Comparison of ENCODE assay signal across 22 cellular contexts in genomic region chr5:58085800-58086199, GRCh38.
DNase-seq lines count a peak whose midpoint lies in the region; ATAC-seq, FAIRE-seq and TF ChIP-seq lines count a peak whose summit lies in the region.
"Had no signal": no experiment of that assay in that cellular context is flagged by ENCODE, and none has a peak within 500 bp of the region (broad histone marks: within the 10 kb centered on the region; RNA-seq: fewer than 3 reads in every experiment).

No MANE protein-coding gene starts in this region.

- no peak overlapping the region for H2AFZ ChIP-seq in fibroblast of lung (ENCODE audit: low read length)

- H3K27ac Mint-ChIP-seq in activated T-cell treated with anti-CD3 and anti-CD28 coated beads, Interleukin-2, amount 50 U/mL, for 24 hours: no peak overlapping the region
- H3K27ac Mint-ChIP-seq: activated T-helper 1 cell treated with anti-CD3 and anti-CD28 coated beads, Interleukin-12 subunit alpha, Interleukin-12 subunit beta, Interleukin-2, Interleukin-4 antibody, amounts not matched to agents 30 ng/mL and 10 ng/mL and 1 ng/mL, durations not matched to agents 14 hours and 24 hours and 36 hours; immature natural killer cell; natural killer cell; progenitor cell of endocrine pancreas; type B pancreatic cell had no signal

- H3K36me3 ChIP-seq in fibroblast of lung (ENCODE audit: control insufficient read depth, insufficient read depth, low read length): no peaks in the 10 kb centered on the region
- H3K36me3 ChIP-seq: MG63 had no signal

- ATAC-seq in GM18517 (IDR thresholded peaks at IDR 0.05; ENCODE audit: unreplicated experiment): no peak
- ATAC-seq: natural killer cell had no signal

- H3K4me2 ChIP-seq in fibroblast of lung (ENCODE audit: extremely low read depth, insufficient read depth, low read length): no peak overlapping the region

- peaks cover 3% of the 10 kb centered on the region for H3K27me3 Mint-ChIP-seq in activated T-cell treated with anti-CD3 and anti-CD28 coated beads, Interleukin-2, amount 50 U/mL, for 24 hours
- H3K27me3 Mint-ChIP-seq: progenitor cell of endocrine pancreas, type B pancreatic cell had no signal

- TF ChIP-seq CTCF in fibroblast of lung (conservative IDR thresholded peaks at IDR 0.05 in 1 of 2, IDR thresholded peaks at IDR 0.05 in 1 of 2; ENCODE audit: low read depth in 1 of 2, low read length in 2 of 2): no peak

- H3K4me3 ChIP-seq in fibroblast of lung (replicated peaks in 1 of 4; ENCODE audit: control extremely low read depth in 1 of 4, insufficient read depth in 1 of 4, low read depth in 3 of 4, low read length in 4 of 4): no peak overlapping the region
- H3K4me3 ChIP-seq: MG63 had no signal

- no peak overlapping the region for H3K4me3 Mint-ChIP-seq in activated T-cell treated with anti-CD3 and anti-CD28 coated beads, Interleukin-2, amount 50 U/mL, for 24 hours
- H3K4me3 Mint-ChIP-seq: activated T-helper 1 cell treated with anti-CD3 and anti-CD28 coated beads, Interleukin-12 subunit alpha, Interleukin-12 subunit beta, Interleukin-2, Interleukin-4 antibody, amounts not matched to agents 30 ng/mL and 10 ng/mL and 1 ng/mL, durations not matched to agents 14 hours and 24 hours and 36 hours; immature natural killer cell; natural killer cell; type B pancreatic cell had no signal

- no peaks in the 10 kb centered on the region for H3K9me3 Mint-ChIP-seq in activated T-cell treated with anti-CD3 and anti-CD28 coated beads, Interleukin-2, amount 50 U/mL, for 24 hours
- H3K9me3 Mint-ChIP-seq: activated T-helper 1 cell treated with anti-CD3 and anti-CD28 coated beads, Interleukin-12 subunit alpha, Interleukin-12 subunit beta, Interleukin-2, Interleukin-4 antibody, amounts not matched to agents 30 ng/mL and 10 ng/mL and 1 ng/mL, durations not matched to agents 14 hours and 24 hours and 36 hours; immature natural killer cell had no signal

- no peak for FAIRE-seq in urothelium cell line (lab: Jason Lieb, UNC)
- FAIRE-seq: colon had no signal

- no peaks in the 10 kb centered on the region for H3K27me3 ChIP-seq in fibroblast of lung (ENCODE audit: control insufficient read depth, insufficient read depth, low read length)
- H3K27me3 ChIP-seq: MG63 had no signal

- no peaks in the 10 kb centered on the region for H3K36me3 Mint-ChIP-seq in activated T-cell treated with anti-CD3 and anti-CD28 coated beads, Interleukin-2, amount 50 U/mL, for 24 hours (ENCODE audit: low read depth)
- H3K36me3 Mint-ChIP-seq: immature natural killer cell, natural killer cell had no signal

- H3K4me1 ChIP-seq in fibroblast of lung (ENCODE audit: control insufficient read depth, extremely low read depth, insufficient read depth, low read length): no peaks in the 10 kb centered on the region

- H3K4me1 Mint-ChIP-seq in activated T-cell treated with anti-CD3 and anti-CD28 coated beads, Interleukin-2, amount 50 U/mL, for 24 hours (ENCODE audit: low read depth): no peaks in the 10 kb centered on the region

- H4K20me1 ChIP-seq in fibroblast of lung (ENCODE audit: control insufficient read depth, extremely low read depth, insufficient read depth, low read length): no peaks in the 10 kb centered on the region

- H3K9me3 ChIP-seq in fibroblast of lung (ENCODE audit: control insufficient read depth, insufficient read depth, low read depth, low read length): no peaks in the 10 kb centered on the region
- H3K9me3 ChIP-seq: MG63 had no signal

- no peaks in the 10 kb centered on the region for H3K79me2 ChIP-seq in fibroblast of lung (ENCODE audit: control insufficient read depth, insufficient read depth, low read length)

- H3K9ac ChIP-seq in fibroblast of lung (ENCODE audit: insufficient read depth, low read length): no peak overlapping the region

- DNase-seq in SIG-M5 treated with dmso at 0.1 percent for 504 hours (lab: John Stamatoyannopoulos, UW; ENCODE audit: unreplicated experiment) (peak; percentile 6), SIG-M5 (lab: John Stamatoyannopoulos, UW) (no peak), T1000 (lab: John Stamatoyannopoulos, UW) (peak; percentile 18), fibroblast of lung (ENCODE audit: low read depth in 2 of 2) (peak; percentile 24 to 92), urothelium cell line (ENCODE audit: low spot score) (peak; percentile 72)
- DNase-seq in activated T-cell treated with anti-CD3 and anti-CD28 coated beads, Interleukin-2, amount 50 U/mL, for 24 hours: no peak
- DNase-seq in stimulated activated CD4-positive, alpha-beta T cell treated with anti-CD3 and anti-CD28 coated beads, Interleukin-15, amount 100 ng/mL, for 24 hours: no peak
- DNase-seq: 8988T; activated CD4-positive, alpha-beta T cell treated with anti-CD3 and anti-CD28 coated beads, Interleukin-2, amount 50 U/mL, for 48 hours; GOT3; immature natural killer cell; MG63; natural killer cell; NCI-H1694 treated with DMSO at 0.1 percent for 48 hours; NCI-H510A; stimulated activated naive CD4-positive, alpha-beta T cell had no signal

- no peak overlapping the region for H3K27ac ChIP-seq in fibroblast of lung (ENCODE audit: insufficient read depth, low read length)
- H3K27ac ChIP-seq: epithelial cell of prostate had no signal

Comparison
In these comparisons a context has a peak if more than half of its experiments do, and no peak if none do; other contexts are left out.
1. DNase-seq: peak in SIG-M5 treated with dmso at 0.1 percent for 504 hours (single experiment), T1000 (single experiment), fibroblast of lung (2 of 2) and urothelium cell line (single experiment); none in SIG-M5 (single experiment), activated T-cell treated with anti-CD3 and anti-CD28 coated beads, Interleukin-2, amount 50 U/mL, for 24 hours (single experiment) and stimulated activated CD4-positive, alpha-beta T cell treated with anti-CD3 and anti-CD28 coated beads, Interleukin-15, amount 100 ng/mL, for 24 hours (single experiment).